ENCODE assay signal across 9 cellular contexts in genomic region chr13:40969169-40969901, GRCh38. TPM values are rescaled to one million over a fixed set of nuclear protein-coding genes. Genes with fewer than 3 reads are reported as not detected.
DNase-seq lines count a peak whose midpoint lies in the region; ATAC-seq, FAIRE-seq and TF ChIP-seq lines count a peak whose summit lies in the region.
"Had no signal": no experiment of that assay in that cellular context is flagged by ENCODE, and none has a peak within 500 bp of the region (broad histone marks: within the 10 kb centered on the region; RNA-seq: fewer than 3 reads in every experiment).

No MANE protein-coding gene starts in this region.

- no peak for TF ChIP-seq POLR2A in H54 (IDR thresholded peaks at IDR 0.05; ENCODE audit: low read depth, low read length)

- peaks cover 60% of the 10 kb centered on the region for H3K4me1 ChIP-seq in effector memory CD4-positive, alpha-beta T cell (ENCODE audit: control insufficient read depth, insufficient read depth, low read length, poor library complexity, severe bottlenecking)

- H3K27me3 ChIP-seq in effector memory CD4-positive, alpha-beta T cell (replicated peaks; ENCODE audit: control insufficient read depth, insufficient read depth, low read length, poor library complexity, severe bottlenecking), result no peaks in the 10 kb centered on the region
- H3K27me3 ChIP-seq: SJCRH30 had no signal

- no peaks in the 10 kb centered on the region for H3K9me3 ChIP-seq in effector memory CD4-positive, alpha-beta T cell (ENCODE audit: control insufficient read depth, low read length)
- H3K9me3 ChIP-seq: SJCRH30 had no signal

- ATAC-seq in GM18499 (IDR thresholded peaks at IDR 0.05; ENCODE audit: insufficient read depth, unreplicated experiment) (peak; percentile 50), GM21423 (IDR thresholded peaks at IDR 0.05; ENCODE audit: unreplicated experiment) (peak; percentile 77), HG03565 (IDR thresholded peaks at IDR 0.05; ENCODE audit: unreplicated experiment) (peak; percentile 41), esophagus mucosa (no peak)

- DNase-seq in effector memory CD4-positive, alpha-beta T cell, result peak in 2 of 3 donors; percentile 13 to 21
- DNase-seq in H54 (ENCODE audit: insufficient read length, low spot score), result no peak
- no peak for DNase-seq in effector CD8-positive, alpha-beta T cell (lab: John Stamatoyannopoulos, UW)
- no peak for DNase-seq in DMS53 (lab: John Stamatoyannopoulos, UW)
- DNase-seq: SJCRH30 had no signal

- no peaks in the 10 kb centered on the region for H3K36me3 ChIP-seq in effector memory CD4-positive, alpha-beta T cell (ENCODE audit: control insufficient read depth, insufficient read depth, low read length)

- no peak for FAIRE-seq in H54 (lab: Jason Lieb, UNC)

- H3K27ac ChIP-seq in effector memory CD4-positive, alpha-beta T cell (ENCODE audit: insufficient read depth, low read length, poor library complexity, severe bottlenecking), result peak overlapping the region; percentile 13
- H3K27ac ChIP-seq: SJCRH30 had no signal

- H3K4me3 ChIP-seq in effector memory CD4-positive, alpha-beta T cell (ENCODE audit: insufficient read depth, low read depth, low read length, poor library complexity, severe bottlenecking), result no peak overlapping the region
- H3K4me3 ChIP-seq: SJCRH30 had no signal

RNA-seq across cellular contexts. Expression of gene ELF1, which starts 49.8 kb away (rescaled TPM):
- total RNA-seq in esophagus mucosa, result 68.9 TPM

Comparison
In these comparisons a context has a peak if more than half of its experiments do, and no peak if none do; other contexts are left out.
1. DNase-seq: peak in effector memory CD4-positive, alpha-beta T cell (2 of 3); none in H54 (single experiment), effector CD8-positive, alpha-beta T cell (single experiment) and DMS53 (single experiment).